In genomic region chr11:78420796-78421209, GRCh38 we compare ENCODE assay signal across 8 cellular contexts. TPM values are rescaled to one million over a fixed set of nuclear protein-coding genes. Genes with fewer than 3 reads are reported as not detected.
A peak's percentile ranks its signal among the peaks of the same experiment; 100 is the strongest.
DNase-seq lines count a peak whose midpoint lies in the region; ATAC-seq and TF ChIP-seq lines count a peak whose summit lies in the region.

No MANE protein-coding gene starts in this region.

- no peak for TF ChIP-seq CTCF in fibroblast of villous mesenchyme (IDR thresholded peaks at IDR 0.05; ENCODE audit: insufficient read depth, low read depth, low read length)

- peak; percentile 43 for DNase-seq in stimulated activated naive CD4-positive, alpha-beta T cell treated with Interleukin-2 at 50 U/mL for 16 hours (lab: John Stamatoyannopoulos, UW)
- DNase-seq in stimulated activated naive CD4-positive, alpha-beta T cell (lab: John Stamatoyannopoulos, UW) = no peak
- DNase-seq in fibroblast of villous mesenchyme (ENCODE audit: low read depth) (peak; percentile 86), SIG-M5 treated with dmso at 0.1 percent for 504 hours (lab: John Stamatoyannopoulos, UW; ENCODE audit: unreplicated experiment) (no peak), HuH-7.5 (ENCODE audit: low spot score) (no peak)
- peak; percentile 39 for DNase-seq in stimulated activated CD4-positive, alpha-beta T cell treated with anti-CD3 and anti-CD28 coated beads, Interleukin-12 subunit alpha, Interleukin-12 subunit beta, amount 100 ng/mL, for 4 hours

- peak; percentile 12 to 21 for ATAC-seq in activated CD4-positive, CD25-positive, alpha-beta regulatory T cell treated with anti-CD3 and anti-CD28 coated beads, Interleukin-2, amount 50 U/mL, for 24 hours
- ATAC-seq in GM18870 (IDR thresholded peaks at IDR 0.05; ENCODE audit: unreplicated experiment) = no peak

- no peak overlapping the region for H3K4me3 ChIP-seq in fibroblast of villous mesenchyme (ENCODE audit: low read depth, low read length)

RNA-seq across cellular contexts. Expression of gene GAB2, which starts 3.2 kb away (rescaled TPM):
- 8.2 and 11.3 TPM in 2 replicates for total RNA-seq in fibroblast of villous mesenchyme

Comparison
In these comparisons a context has a peak if more than half of its experiments do, and no peak if none do; other contexts are left out.
1. DNase-seq: peak in stimulated activated naive CD4-positive, alpha-beta T cell treated with Interleukin-2 at 50 U/mL for 16 hours (single experiment), fibroblast of villous mesenchyme (single experiment) and stimulated activated CD4-positive, alpha-beta T cell treated with anti-CD3 and anti-CD28 coated beads, Interleukin-12 subunit alpha, Interleukin-12 subunit beta, amount 100 ng/mL, for 4 hours (single experiment); none in stimulated activated naive CD4-positive, alpha-beta T cell (0 of 6), SIG-M5 treated with dmso at 0.1 percent for 504 hours (single experiment) and HuH-7.5 (single experiment).